10 cellular contexts compared by ENCODE assay signal in the genomic region with DNA sequence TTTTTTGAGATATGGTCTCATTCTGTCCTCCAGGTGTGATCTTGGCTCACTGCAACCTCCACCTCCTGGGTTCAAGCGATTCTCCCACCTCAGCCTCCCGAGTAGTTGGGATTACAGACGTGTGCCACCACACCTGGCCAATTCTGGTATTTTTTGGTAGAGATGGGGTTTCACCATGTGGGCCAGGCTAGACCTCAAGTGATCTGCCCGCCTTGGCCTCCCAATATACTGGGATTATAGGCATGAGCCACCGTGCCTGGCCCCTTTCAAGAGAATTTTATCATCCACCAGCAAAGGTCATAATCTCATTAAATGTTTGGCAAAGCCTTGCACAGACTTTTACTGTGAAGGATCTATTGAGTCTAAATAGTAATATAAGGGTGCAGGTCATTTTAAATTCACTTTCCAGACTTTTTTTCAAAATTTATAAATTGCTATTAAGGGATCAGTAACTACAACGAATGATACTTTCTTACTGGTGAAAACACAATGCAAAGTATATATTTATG. TPM values are rescaled to one million over a fixed set of nuclear protein-coding genes. Genes with fewer than 3 reads are reported as not detected.
A peak's percentile ranks its signal among the peaks of the same experiment; 100 is the strongest.
DNase-seq lines count a peak whose midpoint lies in the region; ATAC-seq and TF ChIP-seq lines count a peak whose summit lies in the region.
"Had no signal": no experiment of that assay in that cellular context is flagged by ENCODE, and none has a peak within 500 bp of the region (broad histone marks: within the 10 kb centered on the region; RNA-seq: fewer than 3 reads in every experiment).

No MANE protein-coding gene starts in this region.

- no peaks in the 10 kb centered on the region for H3K9me3 Mint-ChIP-seq in stimulated activated naive CD8-positive, alpha-beta T cell treated with anti-CD3 and anti-CD28 coated beads, Interleukin-15, Interleukin-2, amounts not matched to agents 100 ng/mL and 50 ng/mL, for 24 hours
- H3K9me3 Mint-ChIP-seq in T-cell: no peaks in the 10 kb centered on the region

- H3K4me1 Mint-ChIP-seq in stimulated activated naive CD8-positive, alpha-beta T cell treated with anti-CD3 and anti-CD28 coated beads, Interleukin-15, Interleukin-2, amounts not matched to agents 100 ng/mL and 50 ng/mL, for 24 hours (ENCODE audit: low read depth): peaks cover 54% of the 10 kb centered on the region
- peaks cover 61 to 72% (median 64%) of the 10 kb centered on the region in 3 donors for H3K4me1 Mint-ChIP-seq in T-cell

- H3K4me3 ChIP-seq in fibroblast of villous mesenchyme (ENCODE audit: low read depth, low read length) (peak overlapping the region; percentile 100), lower leg skin (ENCODE audit: low read depth, poor library complexity, severe bottlenecking) (no peak overlapping the region)
- H3K4me3 ChIP-seq: mucosa of descending colon had no signal

- CTCF ChIA-PET in T-cell (lab: Charles Lee): no interaction called here

- POLR2A ChIA-PET in T-cell (lab: Charles Lee): no interaction called here

- 79 to 80% methylated on average over 6 of the region's 6 CpGs for WGBS in lower leg skin, 2 donors

- H3K36me3 Mint-ChIP-seq in stimulated activated naive CD8-positive, alpha-beta T cell treated with anti-CD3 and anti-CD28 coated beads, Interleukin-15, Interleukin-2, amounts not matched to agents 100 ng/mL and 50 ng/mL, for 24 hours (ENCODE audit: low read depth): peaks cover 32% of the 10 kb centered on the region
- H3K36me3 Mint-ChIP-seq in T-cell: peaks cover 18% of the 10 kb centered on the region

- intact Hi-C loops in lower leg skin (cut with DNase I; ENCODE audit: low total_unique reads): loop anchor here (10.0 kb wide), 1 partner anchor 83 kb away; no protein-coding TSS in a partner anchor

- TF ChIP-seq POLR2A in lower leg skin (IDR thresholded peaks at IDR 0.05): no peak

- H3K27ac Mint-ChIP-seq in stimulated activated naive CD8-positive, alpha-beta T cell treated with anti-CD3 and anti-CD28 coated beads, Interleukin-15, Interleukin-2, amounts not matched to agents 100 ng/mL and 50 ng/mL, for 24 hours: no peak overlapping the region
- no peak overlapping the region for H3K27ac Mint-ChIP-seq in T-cell

- H3K27me3 Mint-ChIP-seq in stimulated activated naive CD8-positive, alpha-beta T cell treated with anti-CD3 and anti-CD28 coated beads, Interleukin-15, Interleukin-2, amounts not matched to agents 100 ng/mL and 50 ng/mL, for 24 hours: no peaks in the 10 kb centered on the region
- no peaks in the 10 kb centered on the region for H3K27me3 Mint-ChIP-seq in T-cell

- no peak for DNase-seq in stimulated activated naive CD8-positive, alpha-beta T cell treated with anti-CD3 and anti-CD28 coated beads, Interleukin-15, Interleukin-2, amounts not matched to agents 100 U/mL and 50 U/mL, for 24 hours
- DNase-seq in T-cell (no peak), fibroblast of villous mesenchyme (ENCODE audit: low read depth) (no peak), lower leg skin (ENCODE audit: low spot score in 2 of 2) (no peak), NCI-H524 (lab: John Stamatoyannopoulos, UW) (no peak), NCI-H774 (lab: John Stamatoyannopoulos, UW) (no peak)
- DNase-seq: activated CD8-positive, alpha-beta memory T cell treated with anti-CD3 and anti-CD28 coated beads for 24 hours had no signal

- ATAC-seq in stimulated activated naive CD8-positive, alpha-beta T cell treated with anti-CD3 and anti-CD28 coated beads, Interleukin-15, Interleukin-2, amounts not matched to agents 100 U/mL and 50 U/mL, for 24 hours: no peak
- no peak for ATAC-seq in T-cell (replicated peaks in 1 of 4)
- ATAC-seq in HG02571 (IDR thresholded peaks at IDR 0.05; ENCODE audit: unreplicated experiment): no peak
- ATAC-seq: mucosa of descending colon had no signal

- H3K4me3 Mint-ChIP-seq in stimulated activated naive CD8-positive, alpha-beta T cell treated with anti-CD3 and anti-CD28 coated beads, Interleukin-15, Interleukin-2, amounts not matched to agents 100 ng/mL and 50 ng/mL, for 24 hours: peak overlapping the region; percentile 100
- peak overlapping the region; percentile 28 to 100 (median 99) for H3K4me3 Mint-ChIP-seq in T-cell

- TF ChIP-seq CTCF in fibroblast of villous mesenchyme (IDR thresholded peaks at IDR 0.05; ENCODE audit: insufficient read depth, low read depth, low read length): no peak
- TF ChIP-seq CTCF in lower leg skin (IDR thresholded peaks at IDR 0.05): no peak

RNA-seq across cellular contexts. Expression of a gene that starts 2.5 kb away (rescaled TPM):
- 10 to 100 TPM; 76.1 to 95.8 (median 91.9) TPM for total RNA-seq in T-cell
- 120 and 122 TPM in 2 replicates for total RNA-seq in fibroblast of villous mesenchyme
- total RNA-seq in lower leg skin: 100 to 1,000 TPM; 125 to 170 (median 131) TPM

RNA-seq across cellular contexts. Expression of a gene that starts 2.8 kb away (rescaled TPM):
- 10 to 100 TPM; 44.4 to 62.9 (median 54.3) TPM for total RNA-seq in T-cell
- 80.5 and 106 TPM in 2 replicates for total RNA-seq in fibroblast of villous mesenchyme
- total RNA-seq in lower leg skin: 100 to 1,000 TPM; 101 to 139 (median 111) TPM
